In genomic region chr7:95546647-95547046, GRCh38 we compare ENCODE assay signal across 16 cellular contexts. TPM values are rescaled to one million over a fixed set of nuclear protein-coding genes. Genes with fewer than 3 reads are reported as not detected.
DNase-seq lines count a peak whose midpoint lies in the region; ATAC-seq, FAIRE-seq and TF ChIP-seq lines count a peak whose summit lies in the region.
"Had no signal": no experiment of that assay in that cellular context is flagged by ENCODE, and none has a peak within 500 bp of the region (broad histone marks: within the 10 kb centered on the region; RNA-seq: fewer than 3 reads in every experiment).

No MANE protein-coding gene starts in this region.

- POLR2A ChIA-PET in K562 (lab: Yijun Ruan, JAX), result no interaction called here

- H3K4me3 ChIP-seq in ACC112 (ENCODE audit: low read depth, low read length), result peak overlapping the region; percentile 18; the same call in 1 of the 2 replicates
- no peak overlapping the region for H3K4me3 ChIP-seq in K562
- no peak overlapping the region for H3K4me3 ChIP-seq in left lung
- H3K4me3 ChIP-seq in small intestine (ENCODE audit: low read depth in 1 of 2, low read length in 2 of 2), result no peak overlapping the region
- H3K4me3 ChIP-seq: MG63, skin epidermis had no signal

- H3K79me2 ChIP-seq in ACC112 (ENCODE audit: control insufficient read depth, insufficient read depth, low read length, unreplicated experiment), result no peaks in the 10 kb centered on the region
- no peaks in the 10 kb centered on the region for H3K79me2 ChIP-seq in K562 (ENCODE audit: control insufficient read depth, insufficient read depth, low read length)

- H3K4me2 ChIP-seq in K562 (ENCODE audit: insufficient read depth, low read length), result no peak overlapping the region

- intact Hi-C loops in K562 (cut with micrococcal nuclease) (no loop called here), left lung (cut with DNase I) (no loop called here)

- no peak overlapping the region for H3K9ac ChIP-seq in K562 (ENCODE audit: insufficient read depth in 1 of 2, low read depth in 2 of 2, low read length in 2 of 2)

- no peak for TF ChIP-seq POLR2A in K562 (conservative IDR thresholded peaks at IDR 0.05)

- no TSS peak for BruUV-seq in K562 (replicated peaks; lab: Mats Ljungman, UMichigan)

- H3K9me3 ChIP-seq in K562 (replicated peaks; ENCODE audit: control insufficient read depth, insufficient read depth, low read depth, low read length) (no peaks in the 10 kb centered on the region), left lung (no peaks in the 10 kb centered on the region), small intestine (ENCODE audit: control insufficient read depth, low read depth) (no peaks in the 10 kb centered on the region)
- H3K9me3 ChIP-seq: MG63 had no signal

- H3K27ac ChIP-seq in ACC112 (ENCODE audit: low read depth, low read length) (peak overlapping the region; percentile 35), K562 (ENCODE audit: extremely low read depth, low read depth, low read length) (no peak overlapping the region), left lung (peak overlapping the region; percentile 22 to 71), small intestine (ENCODE audit: low read depth in 1 of 2, low read length in 1 of 2) (peak overlapping the region; percentile 27 to 75)

- CTCF ChIA-PET in K562 (lab: Yijun Ruan, JAX; ENCODE audit: low intra/inter-chr PET ratio), result interaction anchor here (0.9 kb wide), 1 partner anchor 139 kb away, joined by 3 read pairs; no protein-coding TSS in a partner anchor

- TF ChIP-seq CTCF in K562 (IDR thresholded peaks at IDR 0.05 in 2 of 3, conservative IDR thresholded peaks at IDR 0.05 in 1 of 3; ENCODE audit: insufficient read depth in 2 of 3, low read depth in 1 of 3, low read length in 3 of 3) (no peak), left lung (IDR thresholded peaks at IDR 0.05) (no peak)

- no peak for TF ChIP-seq EP300 in K562 (IDR thresholded peaks at IDR 0.05; ENCODE audit: low read length)

- WGBS in K562 (ENCODE audit: insufficient coverage, low coverage, missing lambda C conversion rate), result 0% methylated on average over 4 of the region's 4 CpGs
- WGBS in small intestine, 3 donors, result 35 to 58% (median 37%) methylated on average over 4 of the region's 4 CpGs

- H3K36me3 ChIP-seq in ACC112 (ENCODE audit: insufficient read depth, low read length) (no peaks in the 10 kb centered on the region), K562 (ENCODE audit: control insufficient read depth, insufficient read depth, low read length) (no peaks in the 10 kb centered on the region), left lung (no peaks in the 10 kb centered on the region), small intestine (ENCODE audit: control insufficient read depth in 2 of 2, insufficient read depth in 2 of 2, low read length in 2 of 2) (no peaks in the 10 kb centered on the region)
- H3K36me3 ChIP-seq: MG63 had no signal

- TF ChIP-seq RAD21 in K562 (CRISPR knock-in tag; conservative IDR thresholded peaks at IDR 0.05 in 1 of 2, IDR thresholded peaks at IDR 0.05 in 1 of 2), result no peak

- ATAC-seq in K562 (no peak), left lung (no peak), GM21576 (IDR thresholded peaks at IDR 0.05; ENCODE audit: unreplicated experiment) (no peak)
- ATAC-seq: activated CD8-positive, alpha-beta T cell treated with anti-CD3 and anti-CD28 coated beads for 36 hours; activated T-cell treated with anti-CD3 and anti-CD28 coated beads, Interleukin-2, amount 50 U/mL, for 72 hours; stimulated activated effector memory CD8-positive, alpha-beta T cell treated with anti-CD3 and anti-CD28 coated beads, Interleukin-12 subunit alpha, Interleukin-12 subunit beta, amount 100 ng/mL, for 72 hours had no signal

- no peak overlapping the region for H2AFZ ChIP-seq in ACC112 (ENCODE audit: low read length, unreplicated experiment)
- no peak overlapping the region for H2AFZ ChIP-seq in K562 (ENCODE audit: low read depth, low read length)

- in situ Hi-C loops in K562 (cut with MboI), result no loop called here

- no peak for DNase-seq in K562 (ENCODE audit: extremely low read depth in 1 of 4, low spot score in 3 of 4)
- DNase-seq in left lung, result no peak
- peak; percentile 76 for DNase-seq in small intestine
- DNase-seq in OCI-M2 (lab: John Stamatoyannopoulos, UW; ENCODE audit: unreplicated experiment), result no peak
- DNase-seq in NCI-H1105 treated with DMSO at 0.1 percent for 48 hours (lab: John Stamatoyannopoulos, UW), result no peak
- DNase-seq in middle frontal gyrus (ENCODE audit: extremely low spot score, low spot score), result no peak
- DNase-seq: activated CD8-positive, alpha-beta T cell treated with anti-CD3 and anti-CD28 coated beads for 36 hours; activated T-cell treated with anti-CD3 and anti-CD28 coated beads, Interleukin-2, amount 50 U/mL, for 72 hours; endodermal cell; MG63; NCI-H2107; NCI-H774 had no signal

- H3K27me3 ChIP-seq in ACC112 (ENCODE audit: insufficient read depth, low read length) (no peaks in the 10 kb centered on the region), K562 (ENCODE audit: control insufficient read depth in 2 of 2, insufficient read depth in 2 of 2, low read length in 2 of 2) (no peaks in the 10 kb centered on the region; a peak in 3 of 5 replicates), left lung (no peaks in the 10 kb centered on the region), small intestine (ENCODE audit: control insufficient read depth in 2 of 2, insufficient read depth in 2 of 2, low read length in 2 of 2) (no peaks in the 10 kb centered on the region)
- H3K27me3 ChIP-seq: MG63 had no signal

- no peaks in the 10 kb centered on the region for H4K20me1 ChIP-seq in K562 (replicated peaks; ENCODE audit: control insufficient read depth, insufficient read depth, low read length)

- no peak for FAIRE-seq in K562 (lab: Jason Lieb, UNC)
- no peak for FAIRE-seq in small intestine (lab: Jason Lieb, UNC)

- H3K9me1 ChIP-seq in K562 (ENCODE audit: control insufficient read depth, insufficient read depth, low read length), result no peaks in the 10 kb centered on the region

- H3K4me1 ChIP-seq in ACC112 (ENCODE audit: control insufficient read depth, insufficient read depth, low read length, unreplicated experiment) (peaks cover 54% of the 10 kb centered on the region), K562 (replicated peaks in 1 of 2; ENCODE audit: control insufficient read depth in 2 of 2, insufficient read depth in 2 of 2, low read length in 2 of 2) (0 out of 5 replicates have a peak, but pooled peaks cover 0 to 6% of the 10 kb centered on the region in 2 experiments), left lung (peaks cover 23 to 67% of the 10 kb centered on the region in 2 donors), small intestine (ENCODE audit: control insufficient read depth in 2 of 2, insufficient read depth in 1 of 2, low read depth in 1 of 2, low read length in 1 of 2) (peaks cover 0 to 16% of the 10 kb centered on the region in 2 donors)

TF ChIP-seq in K562, 482 proteins besides CTCF, POLR2A, EP300 and RAD21:
- no peak for TF ChIP-seq ZNF583 (CRISPR knock-in tag; IDR thresholded peaks at IDR 0.05)
- no peak for TF ChIP-seq UBTF (IDR thresholded peaks at IDR 0.05; ENCODE audit: borderline replicate concordance in 1 of 2, low read depth in 2 of 2, low read length in 2 of 2)
- peak; percentile 67 for TF ChIP-seq MAFF (IDR thresholded peaks at IDR 0.05; ENCODE audit: low read length)
- peak; percentile 68 for TF ChIP-seq C11orf30 (IDR thresholded peaks at IDR 0.05; ENCODE audit: low read depth)
- TF ChIP-seq ZNF316 (IDR thresholded peaks at IDR 0.05), result peak; percentile 70
- no peak for TF ChIP-seq CHD4 (IDR thresholded peaks at IDR 0.05; ENCODE audit: insufficient read depth, insufficient replicate concordance, low read depth, low read length, poor library complexity, severe bottlenecking)
- no peak for TF ChIP-seq ZNF696 (CRISPR knock-in tag; conservative IDR thresholded peaks at IDR 0.05)
- TF ChIP-seq MAFG (tag; conservative IDR thresholded peaks at IDR 0.05), result peak; percentile 55; the same call in 1 of the 2 replicates
- TF ChIP-seq MAFK (IDR thresholded peaks at IDR 0.05; ENCODE audit: low read length), result peak; percentile 49; the same call in 1 of the 2 replicates

RNA-seq across cellular contexts. Expression of gene PDK4, which starts 49.7 kb away (rescaled TPM):
- total RNA-seq in K562 (2011; cell fraction: chromatin; rRNA removed; ENCODE audit: low replicate concordance), result 0.69 TPM in 1 of 2 replicates, not detected in the other
- total RNA-seq in K562 (2011; cell fraction: nucleolus; rRNA removed), result not detected in 2 replicates
- total RNA-seq in K562 (2011; cell fraction: nucleoplasm; rRNA removed), result 0.07 and 0.15 TPM in 2 replicates
- 0.45 TPM in 1 of 2 replicates, not detected in the other for total RNA-seq in K562 (2014; rRNA removed)
- total RNA-seq in K562 (2014; rRNA removed; fragmentation: Illumina TruSeq; extraction: Trizol), result 0.04 and 0.16 TPM in 2 replicates
- total RNA-seq in K562 (2015; rRNA removed; fragmentation: Illumina TruSeq; extraction: Trizol), result 0.07 and 0.15 TPM in 2 replicates
- total RNA-seq in K562 (2021), result 0.20 and 0.24 TPM in 2 replicates
- polyA plus RNA-seq in K562 (2011; rRNA removed), result 0.03 and 0.11 TPM in 2 replicates
- 0.03 TPM in 1 of 2 replicates, not detected in the other for polyA plus RNA-seq in K562 (2011; cell fraction: cytosol; rRNA removed)
- 0.06 and 0.17 TPM in 2 replicates for polyA plus RNA-seq in K562 (2011; cell fraction: nucleus; rRNA removed)
- 0.05 and 0.26 TPM in 2 replicates for polyA plus RNA-seq in K562 (2012)
- polyA plus RNA-seq in K562 (2014; fragmentation: Illumina TruSeq; extraction: Trizol), result 0.06 and 0.09 TPM in 2 replicates
- polyA plus RNA-seq in K562 (2014; fragmentation: Nextera tagmentation; extraction: Ambion mirVana), result under 1 TPM in 1 of 2 experiments, not detected in 1; 0.03 TPM
- 0.04 and 0.08 TPM in 2 replicates for polyA plus RNA-seq in K562 (2014; rRNA removed)
- 0.14 and 0.21 TPM in 2 replicates for polyA minus RNA-seq in K562 (2011; rRNA and poly(A)+ RNA removed)
- 0.38 and 2.1 TPM in 2 replicates for polyA minus RNA-seq in K562 (2011; cell fraction: cytosol; rRNA and poly(A)+ RNA removed)
- 0.22 and 0.67 TPM in 2 replicates for polyA minus RNA-seq in K562 (2011; cell fraction: nucleus; rRNA and poly(A)+ RNA removed)
- total RNA-seq in left lung, result 10 to 100 TPM; 26.0 to 56.6 TPM
- 100 to 1,000 TPM in 1 of 3 donors, 10 to 100 TPM in 2; 70.0 to 210 (median 98.5) TPM for polyA plus RNA-seq in small intestine
- total RNA-seq: activated CD8-positive, alpha-beta T cell treated with anti-CD3 and anti-CD28 coated beads for 36 hours; activated T-cell treated with anti-CD3 and anti-CD28 coated beads, Interleukin-2, amount 50 U/mL, for 72 hours had no signal

Comparison
In these comparisons a context has a peak if more than half of its experiments do, and no peak if none do; other contexts are left out.
1. RNA of gene PDK4, which starts 49.7 kb away (total RNA-seq): 26.0 to 56.6 TPM in left lung; 0.04 to 0.69 TPM in K562; every median in the first group is over 10 times any median in the second.